7 cellular contexts compared by ENCODE assay signal in genomic region chr4:121702136-121702535, GRCh38.
"Had no signal": no experiment of that assay in that cellular context is flagged by ENCODE, and none has a peak within 500 bp of the region (broad histone marks: within the 10 kb centered on the region; RNA-seq: fewer than 3 reads in every experiment).

No MANE protein-coding gene starts in this region.

- H3K27ac Mint-ChIP-seq: IgD-negative memory B cell had no signal

- ATAC-seq: K562 had no signal

- H3K9ac ChIP-seq: KMS-11 had no signal

- DNase-seq: IMR-90, KBM-7, KG1 had no signal

- H3K4me2 ChIP-seq: KMS-11 had no signal

- H3K27ac ChIP-seq: HL-60, KMS-11 had no signal

- H3K9me3 Mint-ChIP-seq: IgD-negative memory B cell had no signal

- H3K4me3 ChIP-seq: K562 had no signal

- FAIRE-seq: K562 had no signal

- H3K36me3 Mint-ChIP-seq: IgD-negative memory B cell had no signal
